Comparison of ENCODE assay signal across 8 cellular contexts in the genomic region with DNA sequence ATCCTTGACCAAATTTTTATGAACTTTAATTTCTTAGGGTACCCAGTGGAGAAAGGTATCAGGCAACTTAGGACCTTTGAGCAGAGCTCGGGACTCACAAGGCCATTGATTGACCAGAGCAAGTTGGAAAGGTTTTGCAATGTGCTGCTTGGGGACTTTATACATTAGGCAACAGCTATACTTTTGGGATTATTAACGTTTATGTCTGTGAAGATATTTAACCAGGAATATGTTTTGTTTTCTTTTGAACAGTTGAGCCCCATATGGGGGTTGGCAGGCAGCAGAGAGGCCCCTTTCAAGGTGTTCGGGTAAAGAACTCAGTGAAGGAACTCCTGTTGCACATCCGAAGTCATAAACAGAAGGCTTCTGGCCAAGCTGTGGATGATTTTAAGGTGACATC. TPM values are rescaled to one million over a fixed set of nuclear protein-coding genes. Genes with fewer than 3 reads are reported as not detected.
DNase-seq lines count a peak whose midpoint lies in the region; ATAC-seq, FAIRE-seq and TF ChIP-seq lines count a peak whose summit lies in the region.

No MANE protein-coding gene starts in this region.

- no peaks in the 10 kb centered on the region for H3K27me3 Mint-ChIP-seq in activated B cell treated with CpG ODN at 0.5 μM for 24 hours

- TF ChIP-seq CTCF in activated B cell treated with CpG ODN at 0.5 μM for 24 hours (IDR thresholded peaks at IDR 0.05) (no peak), foreskin fibroblast (IDR thresholded peaks at IDR 0.05; ENCODE audit: low read depth, low read length) (no peak)

- CTCF ChIA-PET in activated B cell treated with CpG ODN at 0.5 μM for 24 hours (lab: Charles Lee) = interaction anchor here (0.9 to 2.8 kb wide), 9 partner anchors 14 to 377 kb away, joined by 3 to 18 read pairs (median 5); no protein-coding TSS in a partner anchor

- H3K27ac Mint-ChIP-seq in activated B cell treated with CpG ODN at 0.5 μM for 24 hours = peak overlapping the region; percentile 96

- H3K27ac ChIP-seq in skeletal muscle tissue (ENCODE audit: low read depth, low read length) = peak overlapping the region; percentile 3

- FAIRE-seq in GM18507 (lab: Jason Lieb, UNC) = peak; percentile 26

- H3K36me3 Mint-ChIP-seq in activated B cell treated with CpG ODN at 0.5 μM for 24 hours (ENCODE audit: low read depth) = peaks cover 84% of the 10 kb centered on the region

- peak overlapping the region; percentile 98 for H3K4me3 Mint-ChIP-seq in activated B cell treated with CpG ODN at 0.5 μM for 24 hours

- H3K9me3 Mint-ChIP-seq in activated B cell treated with CpG ODN at 0.5 μM for 24 hours = no peaks in the 10 kb centered on the region

- ATAC-seq in activated B cell treated with CpG ODN at 0.5 μM for 24 hours (ENCODE audit: low read depth) = no peak
- no peak for ATAC-seq in HG02678 (IDR thresholded peaks at IDR 0.05; ENCODE audit: unreplicated experiment)
- ATAC-seq in GM18858 (IDR thresholded peaks at IDR 0.05; ENCODE audit: unreplicated experiment) = no peak
- ATAC-seq in HG03571 (IDR thresholded peaks at IDR 0.05; ENCODE audit: unreplicated experiment) = no peak
- no peak for ATAC-seq in GM19467 (IDR thresholded peaks at IDR 0.05; ENCODE audit: unreplicated experiment)

- peaks cover 2 to 9% (median 3%) of the 10 kb centered on the region in 3 donors for H3K4me1 ChIP-seq in skeletal muscle tissue (ENCODE audit: control insufficient read depth in 3 of 3, insufficient read depth in 3 of 3, low read length in 3 of 3)

- intact Hi-C loops in activated B cell treated with CpG ODN at 0.5 μM for 24 hours (cut with micrococcal nuclease) = loop anchor here (1.0 to 5.0 kb wide), 4 partner anchors 9 to 280 kb away; no protein-coding TSS in a partner anchor

- no peak overlapping the region for H3K9ac ChIP-seq in skeletal muscle tissue (ENCODE audit: low read depth in 1 of 3, low read length in 3 of 3)

- peaks cover 71% of the 10 kb centered on the region for H3K4me1 Mint-ChIP-seq in activated B cell treated with CpG ODN at 0.5 μM for 24 hours

- H3K4me3 ChIP-seq in foreskin fibroblast (ENCODE audit: low read depth in 1 of 2, low read length in 2 of 2) = peak overlapping the region; percentile 88 to 93
- H3K4me3 ChIP-seq in skeletal muscle tissue (ENCODE audit: low read length in 3 of 3) = peak overlapping the region in 1 of 3 donors; percentile 91

- POLR2A ChIA-PET in activated B cell treated with CpG ODN at 0.5 μM for 24 hours (lab: Charles Lee) = interaction anchor here (0.6 to 4.9 kb wide), 28 partner anchors 9 to 377 kb away, joined by 3 to 84 read pairs (median 11); no protein-coding TSS in a partner anchor

- H3K27me3 ChIP-seq in skeletal muscle tissue (ENCODE audit: control insufficient read depth in 3 of 3, insufficient read depth in 3 of 3, low read length in 3 of 3) = no peaks in the 10 kb centered on the region

- DNase-seq in GM18507 (ENCODE audit: extremely low spot score, insufficient read length, low read depth) = no peak
- DNase-seq in activated B cell treated with CpG ODN at 0.5 μM for 24 hours = no peak
- DNase-seq in foreskin fibroblast = no peak

- H3K36me3 ChIP-seq in skeletal muscle tissue (ENCODE audit: control insufficient read depth in 3 of 3, insufficient read depth in 3 of 3, low read length in 3 of 3) = peaks cover 30 to 48% (median 42%) of the 10 kb centered on the region in 3 donors

- no peaks in the 10 kb centered on the region for H3K9me3 ChIP-seq in skeletal muscle tissue (ENCODE audit: control insufficient read depth in 3 of 3, low read length in 3 of 3)

RNA-seq across cellular contexts. Expression of a gene that starts 2.5 kb away (rescaled TPM):
- total RNA-seq in activated B cell treated with CpG ODN at 0.5 μM for 24 hours = 391 and 421 TPM in 2 replicates
- total RNA-seq in skeletal muscle tissue = 7.8 TPM

Comparison
In these comparisons a context has a peak if more than half of its experiments do, and no peak if none do; other contexts are left out.
1. RNA of a gene that starts 2.5 kb away (total RNA-seq): 391 to 421 TPM in activated B cell treated with CpG ODN at 0.5 μM for 24 hours; 7.8 TPM in skeletal muscle tissue (single experiment); every median in the first group is over 10 times any median in the second.